Comparison of ENCODE assay signal across 10 cellular contexts in genomic region chr12:56153291-56154065, GRCh38. TPM values are rescaled to one million over a fixed set of nuclear protein-coding genes. Genes with fewer than 3 reads are reported as not detected.
DNase-seq lines count a peak whose midpoint lies in the region; ATAC-seq, FAIRE-seq and TF ChIP-seq lines count a peak whose summit lies in the region.
"Had no signal": no experiment of that assay in that cellular context is flagged by ENCODE, and none has a peak within 500 bp of the region (broad histone marks: within the 10 kb centered on the region; RNA-seq: fewer than 3 reads in every experiment).

No MANE protein-coding gene starts in this region.

- H4K20me1 ChIP-seq in astrocyte (ENCODE audit: insufficient read depth, low read length): peaks cover 3% of the 10 kb centered on the region

- no peaks in the 10 kb centered on the region for H3K27me3 ChIP-seq in astrocyte (ENCODE audit: insufficient read depth, low read length)
- H3K27me3 ChIP-seq: sigmoid colon had no signal

- H3K4me3 Mint-ChIP-seq in astrocyte (ENCODE audit: unreplicated experiment) (peak overlapping the region; percentile 90), mesothelial cell of epicardium (peak overlapping the region; percentile 93)

- H3K4me1 Mint-ChIP-seq in astrocyte (ENCODE audit: low read depth, unreplicated experiment): peaks cover 10% of the 10 kb centered on the region
- H3K4me1 Mint-ChIP-seq in mesothelial cell of epicardium: peaks cover 33% of the 10 kb centered on the region

- peaks cover 34% of the 10 kb centered on the region for H3K4me1 ChIP-seq in astrocyte (ENCODE audit: insufficient read depth, low read length)

- H3K27me3 Mint-ChIP-seq in astrocyte (ENCODE audit: low read depth, unreplicated experiment) (no peaks in the 10 kb centered on the region), mesothelial cell of epicardium (ENCODE audit: low read depth) (no peaks in the 10 kb centered on the region)

- peaks cover 25% of the 10 kb centered on the region for H3K79me2 ChIP-seq in astrocyte (ENCODE audit: insufficient read depth, low read length)

- H3K9me3 Mint-ChIP-seq in astrocyte (ENCODE audit: unreplicated experiment) (no peaks in the 10 kb centered on the region), mesothelial cell of epicardium (no peaks in the 10 kb centered on the region)

- H3K9me3 ChIP-seq in astrocyte (ENCODE audit: insufficient read depth, low read depth, low read length): no peaks in the 10 kb centered on the region
- H3K9me3 ChIP-seq: sigmoid colon had no signal

- peaks cover 3% of the 10 kb centered on the region for H3K36me3 ChIP-seq in astrocyte (ENCODE audit: insufficient read depth, low read length)
- H3K36me3 ChIP-seq: sigmoid colon had no signal

- H3K27ac ChIP-seq in astrocyte (ENCODE audit: low read depth, low read length): no peak overlapping the region

- CTCF ChIA-PET in AG04449 (lab: Yijun Ruan, JAX): interaction anchor here (1.0 to 1.2 kb wide), 2 partner anchors 9 to 35 kb away, joined by 3 to 4 read pairs; partner anchors contain the start of gene ZC3H10

- peaks cover 15% of the 10 kb centered on the region for H3K36me3 Mint-ChIP-seq in astrocyte (ENCODE audit: low read depth, unreplicated experiment)
- H3K36me3 Mint-ChIP-seq in mesothelial cell of epicardium: peaks cover 11% of the 10 kb centered on the region

- POLR2A ChIA-PET in AG04449 (lab: Yijun Ruan, JAX): no interaction called here

- H2AFZ ChIP-seq in astrocyte (ENCODE audit: low read depth, low read length): no peak overlapping the region

- peak overlapping the region; percentile 92 for H3K27ac Mint-ChIP-seq in astrocyte (ENCODE audit: unreplicated experiment)
- peak overlapping the region; percentile 39 for H3K27ac Mint-ChIP-seq in mesothelial cell of epicardium

- FAIRE-seq in astrocyte (lab: Jason Lieb, UNC): no peak

- H3K9ac ChIP-seq in astrocyte (ENCODE audit: low read length): peak overlapping the region; percentile 95

- TF ChIP-seq CTCF in AG04449 (IDR thresholded peaks at IDR 0.05; ENCODE audit: insufficient read depth, low read length, missing control alignments): no peak
- no peak for TF ChIP-seq CTCF in HFF-Myc (IDR thresholded peaks at IDR 0.05; ENCODE audit: low read depth, low read length, missing control alignments)
- no peak for TF ChIP-seq CTCF in astrocyte (IDR thresholded peaks at IDR 0.05; ENCODE audit: insufficient read depth, low read depth, low read length)
- TF ChIP-seq CTCF in mesothelial cell of epicardium (IDR thresholded peaks at IDR 0.05; ENCODE audit: unreplicated experiment): no peak
- TF ChIP-seq CTCF in GM20000 (IDR thresholded peaks at IDR 0.05; ENCODE audit: extremely low read depth, missing control alignments): no peak

- no peak for DNase-seq in AG04449 (ENCODE audit: low read depth, low spot score)
- DNase-seq in HFF-Myc (ENCODE audit: extremely low read depth, low read depth): no peak
- DNase-seq in astrocyte (ENCODE audit: low read depth): no peak
- no peak for DNase-seq in mesothelial cell of epicardium (ENCODE audit: low spot score in 2 of 2, unreplicated experiment in 2 of 2)
- DNase-seq in occipital lobe (lab: John Stamatoyannopoulos, UW): no peak
- DNase-seq in GM20000 (ENCODE audit: low spot score): no peak
- DNase-seq in stimulated activated CD8-positive, alpha-beta memory T cell treated with anti-CD3 and anti-CD28 coated beads, Interleukin-4, amount 100 ng/mL, for 48 hours: no peak
- DNase-seq: effector memory CD4-positive, alpha-beta T cell; sigmoid colon had no signal

- H3K4me2 ChIP-seq in astrocyte (ENCODE audit: low read length): peak overlapping the region; percentile 96

- peak overlapping the region; percentile 68 for H3K4me3 ChIP-seq in AG04449 (ENCODE audit: low read depth, low read length)
- peak overlapping the region; percentile 80 for H3K4me3 ChIP-seq in HFF-Myc (replicated peaks; ENCODE audit: low read depth, low read length)
- H3K4me3 ChIP-seq in astrocyte (ENCODE audit: insufficient read depth, low read depth, low read length): peak overlapping the region; percentile 87

- ATAC-seq in HG03354 (IDR thresholded peaks at IDR 0.05; ENCODE audit: poor library complexity, severe bottlenecking, unreplicated experiment): no peak

RNA-seq across cellular contexts. Expression of gene MYL6B, which starts 1.1 kb away (rescaled TPM):
- total RNA-seq in astrocyte (110 and 118 TPM in 2 replicates), mesothelial cell of epicardium (150 to 151 TPM (median 150 TPM) in 3 replicates), occipital lobe (77.0 TPM)

RNA-seq across cellular contexts. Expression of gene MYL6, which starts 4.7 kb away (rescaled TPM):
- total RNA-seq in astrocyte (2,485 and 2,685 TPM in 2 replicates), mesothelial cell of epicardium (800 to 830 TPM (median 827 TPM) in 3 replicates), occipital lobe (417 TPM)

RNA-seq across cellular contexts. Expression of gene ESYT1, which starts 25.4 kb away (rescaled TPM):
- 138 and 142 TPM in 2 replicates for total RNA-seq in astrocyte
- total RNA-seq in mesothelial cell of epicardium: 64.7 to 69.4 TPM (median 67.2 TPM) in 3 replicates
- total RNA-seq in occipital lobe: 21.8 TPM

RNA-seq across cellular contexts. Expression of gene ZC3H10, which starts 35.4 kb away (rescaled TPM):
- total RNA-seq in astrocyte: 4.1 and 4.2 TPM in 2 replicates
- total RNA-seq in mesothelial cell of epicardium: 7.8 to 9.2 TPM (median 8.0 TPM) in 3 replicates
- 10.6 TPM for total RNA-seq in occipital lobe

RNA-seq across cellular contexts. Expression of gene SMARCC2, which starts 35.8 kb away (rescaled TPM):
- 57.5 and 57.6 TPM in 2 replicates for total RNA-seq in astrocyte
- 158 to 177 TPM (median 171 TPM) in 3 replicates for total RNA-seq in mesothelial cell of epicardium
- 80.6 TPM for total RNA-seq in occipital lobe
